Comparison of ENCODE assay signal across 1 cellular context in the genomic region with DNA sequence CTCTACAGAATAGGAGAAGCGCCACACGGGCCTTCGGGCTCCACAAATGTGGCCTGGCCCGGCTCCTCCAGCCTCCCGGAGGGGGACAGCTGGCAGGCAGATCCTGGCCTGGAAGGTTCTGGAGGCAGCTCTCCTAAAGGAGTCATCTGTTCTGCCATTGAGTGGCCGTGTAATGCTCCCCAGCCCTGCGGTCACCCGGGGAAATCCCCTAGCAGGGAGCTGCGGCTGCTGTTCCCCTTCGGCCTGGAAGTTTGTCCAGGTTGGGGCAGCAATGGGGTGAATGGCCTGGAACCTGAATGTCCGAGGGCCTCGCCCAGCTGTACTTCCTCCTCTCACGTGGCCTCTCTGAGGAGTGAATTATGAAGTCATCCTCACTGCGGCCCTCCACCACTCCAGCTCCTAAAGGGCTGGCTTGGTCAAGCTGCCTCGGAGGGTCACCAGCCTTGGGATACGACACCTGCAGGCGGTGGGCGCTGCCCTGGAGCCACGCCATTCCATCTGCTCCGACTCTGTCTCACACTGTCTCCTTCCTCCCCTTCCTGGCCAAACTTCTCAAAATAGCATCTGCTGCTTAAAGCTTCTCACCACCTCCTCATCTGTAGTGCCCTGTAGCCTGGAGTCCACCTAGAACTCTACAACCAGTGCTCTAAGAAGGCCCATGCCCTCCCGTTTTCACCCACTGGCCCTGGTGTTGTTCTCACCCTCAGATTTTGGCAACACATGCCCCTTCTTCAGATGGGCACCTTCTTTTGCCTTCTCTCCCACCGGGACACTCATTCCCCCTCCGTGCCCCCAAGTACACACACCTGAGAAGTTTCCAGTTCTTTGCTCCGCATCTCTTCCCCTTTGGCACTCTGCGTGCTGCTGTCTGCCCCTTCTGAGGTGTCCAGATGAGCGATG.
TF ChIP-seq lines count a peak whose summit lies in the region.

No MANE protein-coding gene starts in this region.

TF ChIP-seq in GM23338, 12 proteins besides CTCF, POLR2A, EP300 and RAD21 (continued from another document):
- TF ChIP-seq, protein P1, sequence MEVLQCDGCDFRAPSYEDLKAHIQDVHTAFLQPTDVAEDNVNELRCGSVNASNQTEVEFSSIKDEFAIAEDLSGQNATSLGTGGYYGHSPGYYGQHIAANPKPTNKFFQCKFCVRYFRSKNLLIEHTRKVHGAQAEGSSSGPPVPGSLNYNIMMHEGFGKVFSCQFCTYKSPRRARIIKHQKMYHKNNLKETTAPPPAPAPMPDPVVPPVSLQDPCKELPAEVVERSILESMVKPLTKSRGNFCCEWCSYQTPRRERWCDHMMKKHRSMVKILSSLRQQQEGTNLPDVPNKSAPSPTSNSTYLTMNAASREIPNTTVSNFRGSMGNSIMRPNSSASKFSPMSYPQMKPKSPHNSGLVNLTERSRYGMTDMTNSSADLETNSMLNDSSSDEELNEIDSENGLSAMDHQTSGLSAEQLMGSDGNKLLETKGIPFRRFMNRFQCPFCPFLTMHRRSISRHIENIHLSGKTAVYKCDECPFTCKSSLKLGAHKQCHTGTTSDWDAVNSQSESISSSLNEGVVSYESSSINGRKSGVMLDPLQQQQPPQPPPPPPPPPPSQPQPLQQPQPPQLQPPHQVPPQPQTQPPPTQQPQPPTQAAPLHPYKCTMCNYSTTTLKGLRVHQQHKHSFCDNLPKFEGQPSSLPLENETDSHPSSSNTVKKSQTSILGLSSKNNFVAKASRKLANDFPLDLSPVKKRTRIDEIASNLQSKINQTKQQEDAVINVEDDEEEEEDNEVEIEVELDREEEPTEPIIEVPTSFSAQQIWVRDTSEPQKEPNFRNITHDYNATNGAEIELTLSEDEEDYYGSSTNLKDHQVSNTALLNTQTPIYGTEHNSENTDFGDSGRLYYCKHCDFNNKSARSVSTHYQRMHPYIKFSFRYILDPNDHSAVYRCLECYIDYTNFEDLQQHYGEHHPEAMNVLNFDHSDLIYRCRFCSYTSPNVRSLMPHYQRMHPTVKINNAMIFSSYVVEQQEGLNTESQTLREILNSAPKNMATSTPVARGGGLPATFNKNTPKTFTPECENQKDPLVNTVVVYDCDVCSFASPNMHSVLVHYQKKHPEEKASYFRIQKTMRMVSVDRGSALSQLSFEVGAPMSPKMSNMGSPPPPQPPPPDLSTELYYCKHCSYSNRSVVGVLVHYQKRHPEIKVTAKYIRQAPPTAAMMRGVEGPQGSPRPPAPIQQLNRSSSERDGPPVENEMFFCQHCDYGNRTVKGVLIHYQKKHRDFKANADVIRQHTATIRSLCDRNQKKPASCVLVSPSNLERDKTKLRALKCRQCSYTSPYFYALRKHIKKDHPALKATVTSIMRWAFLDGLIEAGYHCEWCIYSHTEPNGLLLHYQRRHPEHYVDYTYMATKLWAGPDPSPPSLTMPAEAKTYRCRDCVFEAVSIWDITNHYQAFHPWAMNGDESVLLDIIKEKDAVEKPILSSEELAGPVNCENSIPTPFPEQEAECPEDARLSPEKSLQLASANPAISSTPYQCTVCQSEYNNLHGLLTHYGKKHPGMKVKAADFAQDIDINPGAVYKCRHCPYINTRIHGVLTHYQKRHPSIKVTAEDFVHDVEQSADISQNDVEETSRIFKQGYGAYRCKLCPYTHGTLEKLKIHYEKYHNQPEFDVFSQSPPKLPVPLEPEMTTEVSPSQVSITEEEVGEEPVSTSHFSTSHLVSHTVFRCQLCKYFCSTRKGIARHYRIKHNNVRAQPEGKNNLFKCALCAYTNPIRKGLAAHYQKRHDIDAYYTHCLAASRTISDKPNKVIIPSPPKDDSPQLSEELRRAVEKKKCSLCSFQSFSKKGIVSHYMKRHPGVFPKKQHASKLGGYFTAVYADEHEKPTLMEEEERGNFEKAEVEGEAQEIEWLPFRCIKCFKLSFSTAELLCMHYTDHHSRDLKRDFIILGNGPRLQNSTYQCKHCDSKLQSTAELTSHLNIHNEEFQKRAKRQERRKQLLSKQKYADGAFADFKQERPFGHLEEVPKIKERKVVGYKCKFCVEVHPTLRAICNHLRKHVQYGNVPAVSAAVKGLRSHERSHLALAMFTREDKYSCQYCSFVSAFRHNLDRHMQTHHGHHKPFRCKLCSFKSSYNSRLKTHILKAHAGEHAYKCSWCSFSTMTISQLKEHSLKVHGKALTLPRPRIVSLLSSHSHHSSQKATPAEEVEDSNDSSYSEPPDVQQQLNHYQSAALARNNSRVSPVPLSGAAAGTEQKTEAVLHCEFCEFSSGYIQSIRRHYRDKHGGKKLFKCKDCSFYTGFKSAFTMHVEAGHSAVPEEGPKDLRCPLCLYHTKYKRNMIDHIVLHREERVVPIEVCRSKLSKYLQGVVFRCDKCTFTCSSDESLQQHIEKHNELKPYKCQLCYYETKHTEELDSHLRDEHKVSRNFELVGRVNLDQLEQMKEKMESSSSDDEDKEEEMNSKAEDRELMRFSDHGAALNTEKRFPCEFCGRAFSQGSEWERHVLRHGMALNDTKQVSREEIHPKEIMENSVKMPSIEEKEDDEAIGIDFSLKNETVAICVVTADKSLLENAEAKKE (CRISPR knock-in tag; IDR thresholded peaks at IDR 0.05) = no peak
- TF ChIP-seq, protein P2, sequence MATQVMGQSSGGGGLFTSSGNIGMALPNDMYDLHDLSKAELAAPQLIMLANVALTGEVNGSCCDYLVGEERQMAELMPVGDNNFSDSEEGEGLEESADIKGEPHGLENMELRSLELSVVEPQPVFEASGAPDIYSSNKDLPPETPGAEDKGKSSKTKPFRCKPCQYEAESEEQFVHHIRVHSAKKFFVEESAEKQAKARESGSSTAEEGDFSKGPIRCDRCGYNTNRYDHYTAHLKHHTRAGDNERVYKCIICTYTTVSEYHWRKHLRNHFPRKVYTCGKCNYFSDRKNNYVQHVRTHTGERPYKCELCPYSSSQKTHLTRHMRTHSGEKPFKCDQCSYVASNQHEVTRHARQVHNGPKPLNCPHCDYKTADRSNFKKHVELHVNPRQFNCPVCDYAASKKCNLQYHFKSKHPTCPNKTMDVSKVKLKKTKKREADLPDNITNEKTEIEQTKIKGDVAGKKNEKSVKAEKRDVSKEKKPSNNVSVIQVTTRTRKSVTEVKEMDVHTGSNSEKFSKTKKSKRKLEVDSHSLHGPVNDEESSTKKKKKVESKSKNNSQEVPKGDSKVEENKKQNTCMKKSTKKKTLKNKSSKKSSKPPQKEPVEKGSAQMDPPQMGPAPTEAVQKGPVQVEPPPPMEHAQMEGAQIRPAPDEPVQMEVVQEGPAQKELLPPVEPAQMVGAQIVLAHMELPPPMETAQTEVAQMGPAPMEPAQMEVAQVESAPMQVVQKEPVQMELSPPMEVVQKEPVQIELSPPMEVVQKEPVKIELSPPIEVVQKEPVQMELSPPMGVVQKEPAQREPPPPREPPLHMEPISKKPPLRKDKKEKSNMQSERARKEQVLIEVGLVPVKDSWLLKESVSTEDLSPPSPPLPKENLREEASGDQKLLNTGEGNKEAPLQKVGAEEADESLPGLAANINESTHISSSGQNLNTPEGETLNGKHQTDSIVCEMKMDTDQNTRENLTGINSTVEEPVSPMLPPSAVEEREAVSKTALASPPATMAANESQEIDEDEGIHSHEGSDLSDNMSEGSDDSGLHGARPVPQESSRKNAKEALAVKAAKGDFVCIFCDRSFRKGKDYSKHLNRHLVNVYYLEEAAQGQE (IDR thresholded peaks at IDR 0.05; ENCODE audit: unreplicated experiment) = no peak
- TF ChIP-seq EZH2 (IDR thresholded peaks at IDR 0.05; ENCODE audit: low read depth, unreplicated experiment) = no peak
- TF ChIP-seq, protein P3, sequence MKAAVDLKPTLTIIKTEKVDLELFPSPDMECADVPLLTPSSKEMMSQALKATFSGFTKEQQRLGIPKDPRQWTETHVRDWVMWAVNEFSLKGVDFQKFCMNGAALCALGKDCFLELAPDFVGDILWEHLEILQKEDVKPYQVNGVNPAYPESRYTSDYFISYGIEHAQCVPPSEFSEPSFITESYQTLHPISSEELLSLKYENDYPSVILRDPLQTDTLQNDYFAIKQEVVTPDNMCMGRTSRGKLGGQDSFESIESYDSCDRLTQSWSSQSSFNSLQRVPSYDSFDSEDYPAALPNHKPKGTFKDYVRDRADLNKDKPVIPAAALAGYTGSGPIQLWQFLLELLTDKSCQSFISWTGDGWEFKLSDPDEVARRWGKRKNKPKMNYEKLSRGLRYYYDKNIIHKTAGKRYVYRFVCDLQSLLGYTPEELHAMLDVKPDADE (IDR thresholded peaks at IDR 0.05) = no peak
- no peak for TF ChIP-seq STAT1 (IDR thresholded peaks at IDR 0.05; ENCODE audit: unreplicated experiment)
- TF ChIP-seq EZH2phosphoT487 (IDR thresholded peaks at IDR 0.05; ENCODE audit: unreplicated experiment) = no peak
TF ChIP-seq in GM23338: peak in this region for 0.
